In the genomic region with DNA sequence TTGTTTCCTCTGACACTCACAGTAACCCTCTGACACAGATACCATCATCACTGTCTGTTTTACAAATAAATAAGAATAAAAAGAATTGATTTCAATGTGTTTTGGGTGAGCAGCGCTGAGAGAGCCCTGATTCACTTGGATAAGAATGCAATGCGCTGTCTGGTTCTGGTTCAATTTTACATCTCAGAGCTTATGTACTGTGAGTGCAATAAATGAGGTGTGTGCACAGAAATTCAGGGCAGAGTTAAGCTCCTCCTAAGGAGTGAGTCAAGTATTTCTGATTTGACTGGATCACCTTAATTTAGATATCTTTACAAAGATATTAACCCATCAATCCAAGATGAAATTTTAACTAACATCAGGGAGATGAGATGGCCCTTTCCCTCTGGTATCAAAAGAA, we compare ENCODE assay signal across 30 cellular contexts. TPM values are rescaled to one million over a fixed set of nuclear protein-coding genes. Genes with fewer than 3 reads are reported as not detected.
"Had no signal": no experiment of that assay in that cellular context is flagged by ENCODE, and none has a peak within 500 bp of the region (broad histone marks: within the 10 kb centered on the region; RNA-seq: fewer than 3 reads in every experiment).

No MANE protein-coding gene starts in this region.

- DNase-seq: activated B cell treated with CpG ODN at 0.5 μM for 24 hours; activated CD4-positive, alpha-beta T cell treated with anti-CD3 and anti-CD28 coated beads, Interleukin-2, amount 50 U/mL, for 4 hours; activated CD8-positive, alpha-beta memory T cell treated with anti-CD3 and anti-CD28 coated beads, Interleukin-2, amount 50 U/mL, for 48 hours; activated CD8-positive, alpha-beta T cell treated with anti-CD3 and anti-CD28 coated beads, Interleukin-2, amount 10 ng/mL, durations not matched to agents 7 days and 5 days; activated effector memory CD4-positive, alpha-beta T cell treated with anti-CD3 and anti-CD28 coated beads, Interleukin-2, amount 50 U/mL, for 16 hours; activated naive CD4-positive, alpha-beta T cell treated with Interleukin-2 at 50 U/mL for 16 hours; activated naive CD8-positive, alpha-beta T cell treated with anti-CD3 and anti-CD28 coated beads, Interleukin-2, amount 50 U/mL, for 24 hours; activated T-cell treated with anti-CD3 and anti-CD28 coated beads, Interleukin-2, amount 50 U/mL, for 24 hours; amniotic stem cell; body of pancreas; central memory CD4-positive, alpha-beta T cell; Karpas-422; MM.1S; NCI-H1105; NCI-H1436; NCI-H1694 treated with DMSO at 0.1 percent for 48 hours; NCI-H2029 treated with DMSO at 0.1 percent for 48 hours; NCI-H345; NCI-H510A; NCI-H69; NK-92 treated with Interleukin-12 subunit alpha and Interleukin-12 subunit beta, amount 100 ng/mL, for 24 hours; SHP77 treated with DMSO at 0.1 percent for 48 hours; T-cell; T-helper 2 cell; T1000 had no signal

- H3K27me3 ChIP-seq: ascending aorta, body of pancreas had no signal

- H3K9me3 ChIP-seq: ascending aorta, body of pancreas had no signal

- H3K4me3 ChIP-seq: ascending aorta, body of pancreas had no signal

- H3K27me3 Mint-ChIP-seq: activated B cell treated with CpG ODN at 0.5 μM for 24 hours; activated naive CD8-positive, alpha-beta T cell treated with anti-CD3 and anti-CD28 coated beads, Interleukin-2, amount 50 U/mL, for 24 hours had no signal

- ATAC-seq: activated CD8-positive, alpha-beta T cell treated with anti-CD3 and anti-CD28 coated beads, Interleukin-2, amount 10 ng/mL, durations not matched to agents 7 days and 5 days; activated naive CD8-positive, alpha-beta T cell treated with anti-CD3 and anti-CD28 coated beads, Interleukin-2, amount 50 U/mL, for 24 hours; body of pancreas; T-cell had no signal

- H3K27ac Mint-ChIP-seq: activated B cell treated with CpG ODN at 0.5 μM for 24 hours; activated CD8-positive, alpha-beta T cell treated with anti-CD3 and anti-CD28 coated beads, Interleukin-2, amount 10 ng/mL, durations not matched to agents 7 days and 5 days; activated naive CD4-positive, alpha-beta T cell treated with anti-CD3 and anti-CD28 coated beads, Interleukin-2, amount 50 U/mL, for 72 hours; activated naive CD8-positive, alpha-beta T cell treated with anti-CD3 and anti-CD28 coated beads, Interleukin-2, amount 50 U/mL, for 24 hours; activated T-cell treated with anti-CD3 and anti-CD28 coated beads, Interleukin-2, amount 50 U/mL, for 24 hours; activated T-helper 1 cell treated with anti-CD3 and anti-CD28 coated beads, Interleukin-12 subunit alpha, Interleukin-12 subunit beta, Interleukin-2, Interleukin-4 antibody, amounts not matched to agents 30 ng/mL and 10 ng/mL and 1 ng/mL, durations not matched to agents 14 hours and 24 hours and 36 hours had no signal

- H3K36me3 Mint-ChIP-seq: T-cell had no signal

- H3K36me3 ChIP-seq: ascending aorta had no signal

- H3K4me3 Mint-ChIP-seq: activated B cell treated with CpG ODN at 0.5 μM for 24 hours; activated CD8-positive, alpha-beta T cell treated with anti-CD3 and anti-CD28 coated beads, Interleukin-2, amount 10 ng/mL, durations not matched to agents 7 days and 5 days; activated naive CD8-positive, alpha-beta T cell treated with anti-CD3 and anti-CD28 coated beads, Interleukin-2, amount 50 U/mL, for 24 hours; activated T-cell treated with anti-CD3 and anti-CD28 coated beads, Interleukin-2, amount 50 U/mL, for 24 hours; activated T-helper 1 cell treated with anti-CD3 and anti-CD28 coated beads, Interleukin-12 subunit alpha, Interleukin-12 subunit beta, Interleukin-2, Interleukin-4 antibody, amounts not matched to agents 30 ng/mL and 10 ng/mL and 1 ng/mL, durations not matched to agents 14 hours and 24 hours and 36 hours; T-cell had no signal

- H3K27ac ChIP-seq: ascending aorta, body of pancreas had no signal

- H3K9me3 Mint-ChIP-seq: activated naive CD8-positive, alpha-beta T cell treated with anti-CD3 and anti-CD28 coated beads, Interleukin-2, amount 50 U/mL, for 24 hours; activated T-cell treated with anti-CD3 and anti-CD28 coated beads, Interleukin-2, amount 50 U/mL, for 24 hours; activated T-helper 1 cell treated with anti-CD3 and anti-CD28 coated beads, Interleukin-12 subunit alpha, Interleukin-12 subunit beta, Interleukin-2, Interleukin-4 antibody, amounts not matched to agents 30 ng/mL and 10 ng/mL and 1 ng/mL, durations not matched to agents 14 hours and 24 hours and 36 hours had no signal

RNA-seq across cellular contexts. Expression of a gene that starts 11.2 kb away (rescaled TPM):
- total RNA-seq: activated B cell treated with CpG ODN at 0.5 μM for 24 hours; activated CD8-positive, alpha-beta T cell treated with anti-CD3 and anti-CD28 coated beads, Interleukin-2, amount 10 ng/mL, durations not matched to agents 7 days and 5 days; ascending aorta; body of pancreas; bronchial epithelial cell; SK-MEL-5; T-cell had no signal

RNA-seq across cellular contexts. Expression of a gene that starts 58.3 kb away (rescaled TPM):
- total RNA-seq: SK-MEL-5 had no signal
